1 cellular context compared by ENCODE assay signal in the genomic region with DNA sequence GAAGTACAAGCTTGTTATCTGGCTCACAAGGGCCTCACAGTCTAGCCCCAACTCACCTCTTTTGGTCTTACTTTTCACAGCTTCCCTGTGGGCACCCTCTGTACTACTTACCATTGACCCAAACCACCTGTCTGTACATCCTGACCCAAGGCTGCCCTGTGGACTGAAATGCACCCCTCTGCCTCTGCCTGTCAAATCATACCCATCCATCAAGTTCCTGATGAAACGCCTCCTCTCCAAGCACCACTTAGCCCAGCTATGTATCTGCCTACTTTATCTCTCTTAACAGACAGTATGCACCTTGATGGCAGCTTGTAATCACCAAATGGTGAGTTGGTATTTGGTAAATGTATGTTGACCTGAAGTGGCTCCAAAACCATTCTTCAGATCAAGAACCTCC.
TF ChIP-seq lines count a peak whose summit lies in the region.

No MANE protein-coding gene starts in this region.

TF ChIP-seq in IMR-90, 13 proteins besides CTCF, POLR2A, EP300 and RAD21 (continued from another document):
- TF ChIP-seq MAFK (IDR thresholded peaks at IDR 0.05; ENCODE audit: low read depth, low read length): no peak
- TF ChIP-seq FOS (IDR thresholded peaks at IDR 0.05; ENCODE audit: low read depth, low read length): no peak
- TF ChIP-seq NFE2L2 (IDR thresholded peaks at IDR 0.05; ENCODE audit: low read depth, low read length): no peak
- TF ChIP-seq USF2 (IDR thresholded peaks at IDR 0.05; ENCODE audit: low read depth, low read length): no peak
- no peak for TF ChIP-seq BHLHE40 (IDR thresholded peaks at IDR 0.05; ENCODE audit: low read depth, low read length)
- TF ChIP-seq RFX5 (IDR thresholded peaks at IDR 0.05; ENCODE audit: low read depth, low read length): no peak
- TF ChIP-seq, protein P1, sequence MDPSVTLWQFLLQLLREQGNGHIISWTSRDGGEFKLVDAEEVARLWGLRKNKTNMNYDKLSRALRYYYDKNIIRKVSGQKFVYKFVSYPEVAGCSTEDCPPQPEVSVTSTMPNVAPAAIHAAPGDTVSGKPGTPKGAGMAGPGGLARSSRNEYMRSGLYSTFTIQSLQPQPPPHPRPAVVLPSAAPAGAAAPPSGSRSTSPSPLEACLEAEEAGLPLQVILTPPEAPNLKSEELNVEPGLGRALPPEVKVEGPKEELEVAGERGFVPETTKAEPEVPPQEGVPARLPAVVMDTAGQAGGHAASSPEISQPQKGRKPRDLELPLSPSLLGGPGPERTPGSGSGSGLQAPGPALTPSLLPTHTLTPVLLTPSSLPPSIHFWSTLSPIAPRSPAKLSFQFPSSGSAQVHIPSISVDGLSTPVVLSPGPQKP (IDR thresholded peaks at IDR 0.05; ENCODE audit: borderline replicate concordance, low read depth, low read length): no peak
- no peak for TF ChIP-seq CEBPB (IDR thresholded peaks at IDR 0.05; ENCODE audit: low read depth, low read length)
- TF ChIP-seq MXI1 (IDR thresholded peaks at IDR 0.05; ENCODE audit: borderline replicate concordance, low read depth, low read length): no peak
- TF ChIP-seq RCOR1 (IDR thresholded peaks at IDR 0.05; ENCODE audit: insufficient replicate concordance, low read length): no peak
- TF ChIP-seq SMC3 (IDR thresholded peaks at IDR 0.05; ENCODE audit: low read depth, low read length): no peak
- TF ChIP-seq MAZ (IDR thresholded peaks at IDR 0.05; ENCODE audit: borderline replicate concordance, low read depth, low read length): no peak
